ENCODE assay signal across 18 cellular contexts in the genomic region with DNA sequence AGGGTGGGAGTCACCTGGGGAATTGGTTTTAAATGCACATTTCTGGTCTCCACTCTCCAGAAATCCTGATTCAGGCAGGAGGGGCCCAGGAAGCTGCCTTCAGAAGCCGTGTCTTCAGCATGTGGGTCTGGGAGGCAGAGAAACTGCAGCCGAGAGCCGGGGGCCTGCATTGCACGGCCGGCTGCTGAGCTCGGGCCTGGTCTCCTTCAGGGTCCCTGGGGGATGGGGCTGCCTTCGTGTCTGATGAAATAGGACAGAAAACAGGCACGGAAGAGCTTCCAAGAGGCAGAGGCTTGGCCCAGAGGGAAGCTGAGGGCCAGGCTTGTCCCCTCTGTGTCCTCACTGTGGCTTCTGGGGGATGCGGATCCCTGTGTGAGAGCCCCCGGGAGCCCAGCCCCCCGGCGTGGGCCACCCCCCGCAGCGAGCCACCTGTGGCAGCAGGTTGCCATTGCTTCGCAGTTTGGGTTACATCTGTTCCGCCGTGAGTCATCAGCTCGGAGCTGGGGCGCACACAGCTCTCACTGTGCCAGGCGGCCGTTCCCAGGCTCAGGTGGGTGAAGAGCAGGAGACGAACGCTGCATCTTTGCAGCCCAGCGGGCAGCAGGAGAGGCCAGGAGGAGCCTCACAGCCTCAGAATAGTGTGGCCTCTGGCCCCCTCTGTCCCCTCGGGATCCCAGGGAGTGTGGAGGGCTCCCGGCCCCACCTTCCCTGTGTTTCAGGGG.
DNase-seq lines count a peak whose midpoint lies in the region; TF ChIP-seq lines count a peak whose summit lies in the region.
"Had no signal": no experiment of that assay in that cellular context is flagged by ENCODE, and none has a peak within 500 bp of the region (broad histone marks: within the 10 kb centered on the region; RNA-seq: fewer than 3 reads in every experiment).

No MANE protein-coding gene starts in this region.

- H3K4me2 ChIP-seq in hepatocyte: no peak overlapping the region

- no peaks in the 10 kb centered on the region for H3K36me3 ChIP-seq in hepatocyte (replicated peaks; ENCODE audit: insufficient read depth, low read depth)
- H3K36me3 ChIP-seq: Peyer's patch had no signal

- DNase-seq in DMS 273 (lab: John Stamatoyannopoulos, UW; ENCODE audit: unreplicated experiment) (peak; percentile 64), DMS 273 treated with DMSO at 0.1 percent for 48 hours (lab: John Stamatoyannopoulos, UW) (no peak), NCI-H2171 (lab: John Stamatoyannopoulos, UW) (peak; percentile 83), hepatocyte (ENCODE audit: low spot score) (peak; percentile 18), occipital lobe (lab: John Stamatoyannopoulos, UW) (peak; percentile 35), C1 segment of cervical spinal cord (lab: John Stamatoyannopoulos, UW) (no peak), AG20443 (ENCODE audit: low spot score) (no peak)
- DNase-seq in stimulated activated CD4-positive, alpha-beta T cell treated with anti-CD3 and anti-CD28 coated beads, Interleukin-2, amount 100 ng/mL, for 24 hours: no peak
- DNase-seq: CD4-positive, CD25-positive, alpha-beta regulatory T cell; DMS79; Karpas-422; NCI-H1436; NCI-H446; NCI-H774; Peyer's patch; Right ventricle myocardium superior; T-helper 17 cell had no signal

- no peak for TF ChIP-seq CTCF in hepatocyte (IDR thresholded peaks at IDR 0.05; ENCODE audit: poor library complexity)

- no peaks in the 10 kb centered on the region for H3K79me2 ChIP-seq in hepatocyte

- H4K20me1 ChIP-seq in hepatocyte (ENCODE audit: insufficient read depth, poor library complexity, severe bottlenecking): no peaks in the 10 kb centered on the region

- no peaks in the 10 kb centered on the region for H3K9me2 ChIP-seq in hepatocyte (replicated peaks; ENCODE audit: insufficient read depth)

- no peak overlapping the region for H3K27ac ChIP-seq in hepatocyte
- H3K27ac ChIP-seq: 22Rv1, Peyer's patch had no signal

- H3K9me3 ChIP-seq in hepatocyte (ENCODE audit: low read depth): no peaks in the 10 kb centered on the region
- H3K9me3 ChIP-seq: Peyer's patch had no signal

- no peaks in the 10 kb centered on the region for H3K4me1 ChIP-seq in hepatocyte (ENCODE audit: insufficient read depth)
- H3K4me1 ChIP-seq: Peyer's patch had no signal

- H3K27me3 ChIP-seq in hepatocyte: no peaks in the 10 kb centered on the region
- H3K27me3 ChIP-seq: Peyer's patch had no signal

- no peak overlapping the region for H2AFZ ChIP-seq in hepatocyte

- no peak overlapping the region for H3K4me3 ChIP-seq in hepatocyte
- H3K4me3 ChIP-seq: Peyer's patch had no signal

- 70% methylated on average over 26 of the region's 26 CpGs for WGBS in hepatocyte (ENCODE audit: low lambda C conversion rate, missing lambda C conversion rate)

Comparison
In these comparisons a context has a peak if more than half of its experiments do, and no peak if none do; other contexts are left out.
1. DNase-seq: peak in DMS 273 (single experiment), NCI-H2171 (single experiment), hepatocyte (single experiment) and occipital lobe (single experiment); none in DMS 273 treated with DMSO at 0.1 percent for 48 hours (single experiment), stimulated activated CD4-positive, alpha-beta T cell treated with anti-CD3 and anti-CD28 coated beads, Interleukin-2, amount 100 ng/mL, for 24 hours (0 of 2), C1 segment of cervical spinal cord (0 of 14) and AG20443 (single experiment).